21 cellular contexts compared by ENCODE assay signal in genomic region chr5:155934964-155935363, GRCh38.
"Had no signal": no experiment of that assay in that cellular context is flagged by ENCODE, and none has a peak within 500 bp of the region (broad histone marks: within the 10 kb centered on the region; RNA-seq: fewer than 3 reads in every experiment).

No MANE protein-coding gene starts in this region.

- H3K9me3 ChIP-seq: esophagus muscularis mucosa, heart right ventricle, left lung had no signal

- FAIRE-seq: colon, endothelial cell of umbilical vein, frontal cortex, islet of Langerhans, keratinocyte had no signal

- H3K4me1 ChIP-seq: esophagus muscularis mucosa, foreskin keratinocyte, left lung had no signal

- H3K27me3 ChIP-seq: dorsolateral prefrontal cortex, esophagus muscularis mucosa, foreskin keratinocyte, heart right ventricle, left lung had no signal

- DNase-seq: dermis blood vessel endothelial cell; dorsolateral prefrontal cortex; effector CD4-positive, alpha-beta T cell; effector memory CD4-positive, alpha-beta T cell; foreskin keratinocyte; glutamatergic neuron; head of caudate nucleus; heart right ventricle; hippocampal formation; left cardiac atrium; left ventricle myocardium superior; mesendoderm; midbrain had no signal

- H3K36me3 ChIP-seq: esophagus muscularis mucosa, heart right ventricle, left lung had no signal

- H3K4me3 ChIP-seq: coronary artery, dorsolateral prefrontal cortex, esophagus muscularis mucosa, heart right ventricle, left lung had no signal

- ATAC-seq: foreskin keratinocyte, left cardiac atrium, left lung, left ventricle myocardium superior had no signal

- H3K27ac ChIP-seq: coronary artery, dorsolateral prefrontal cortex, esophagus muscularis mucosa, foreskin keratinocyte, heart right ventricle, left lung had no signal
